14 cellular contexts compared by ENCODE assay signal in the genomic region with DNA sequence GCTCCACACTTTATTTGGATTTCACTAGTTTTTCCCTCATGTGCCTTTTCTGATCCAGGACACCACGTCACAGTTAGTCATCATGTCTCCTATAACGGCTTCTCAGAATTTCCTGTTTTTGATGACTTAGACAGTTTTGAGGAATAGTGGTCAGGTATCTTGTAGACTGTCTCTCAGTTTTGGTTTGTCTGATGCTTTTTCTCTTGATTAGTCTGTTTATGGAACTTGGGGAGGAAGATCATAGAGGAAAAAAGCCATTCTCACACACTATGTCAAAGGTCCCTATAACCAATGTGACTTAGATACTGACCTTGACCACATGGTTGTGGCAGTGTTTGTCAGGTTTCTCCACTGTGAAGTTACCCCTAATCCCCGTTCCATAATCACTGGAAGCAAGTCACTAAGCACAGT.
DNase-seq lines count a peak whose midpoint lies in the region; ATAC-seq and TF ChIP-seq lines count a peak whose summit lies in the region.
"Had no signal": no experiment of that assay in that cellular context is flagged by ENCODE, and none has a peak within 500 bp of the region (broad histone marks: within the 10 kb centered on the region; RNA-seq: fewer than 3 reads in every experiment).

No MANE protein-coding gene starts in this region.

- H3K27me3 ChIP-seq in adipocyte (replicated peaks; ENCODE audit: control insufficient read depth, insufficient read depth, low read length) (no peaks in the 10 kb centered on the region), lower lobe of right lung (ENCODE audit: low read depth) (no peaks in the 10 kb centered on the region)
- H3K27me3 ChIP-seq: dorsolateral prefrontal cortex, uterus had no signal

- intact Hi-C loops in lower lobe of right lung (cut with DNase I) (no loop called here), natural killer cell (cut with micrococcal nuclease) (no loop called here), Right ventricle myocardium inferior (cut with DNase I) (loop anchor here (5.0 kb wide), 1 partner anchor 209 kb away; a partner anchor contains a TSS)

- in situ Hi-C loops in KBM-7 (cut with MboI; ENCODE audit: low pct_unique_long_range_greater_than_20kb, low sequenced_read_pairs): loop anchor here (25.0 kb wide), 1 partner anchor 859 kb away; no protein-coding TSS in a partner anchor

- H3K4me3 ChIP-seq in AG10803 (ENCODE audit: low read length) (no peak overlapping the region), adipocyte (ENCODE audit: low read length) (no peak overlapping the region), lower lobe of right lung (no peak overlapping the region)
- H3K4me3 ChIP-seq: dorsolateral prefrontal cortex, uterus had no signal

- no peaks in the 10 kb centered on the region for H3K4me1 Mint-ChIP-seq in natural killer cell

- ATAC-seq in lower lobe of right lung (no peak), natural killer cell (no peak), Right ventricle myocardium inferior (no peak)
- ATAC-seq: Panc1 had no signal

- H3K9me3 Mint-ChIP-seq in natural killer cell: no peaks in the 10 kb centered on the region
- H3K9me3 Mint-ChIP-seq: CD4-positive, CD25-positive, alpha-beta regulatory T cell had no signal

- TF ChIP-seq CTCF in AG10803 (conservative IDR thresholded peaks at IDR 0.05; ENCODE audit: low read length) (no peak), lower lobe of right lung (IDR thresholded peaks at IDR 0.05) (no peak), natural killer cell (IDR thresholded peaks at IDR 0.05) (no peak)

- DNase-seq in AG10803 (ENCODE audit: low read depth) (peak; percentile 37), KBM-7 (peak; percentile 21), adipocyte (ENCODE audit: low read depth) (peak; percentile 32), glomerular endothelial cell (ENCODE audit: extremely low read depth, low read depth, low spot score) (peak; percentile 80), lower lobe of right lung (no peak), NCI-H146 treated with DMSO at 0.1 percent for 48 hours (lab: John Stamatoyannopoulos, UW; ENCODE audit: unreplicated experiment) (no peak), natural killer cell (no peak), Right ventricle myocardium inferior (ENCODE audit: missing footprints) (no peak)
- DNase-seq: activated gamma-delta T cell treated with Interleukin-2 at 50 U/mL for 16 hours, dorsolateral prefrontal cortex, hypothalamus, uterus had no signal

- H3K36me3 Mint-ChIP-seq in natural killer cell: no peaks in the 10 kb centered on the region

- H3K9me3 ChIP-seq in adipocyte (ENCODE audit: control insufficient read depth, low read length) (no peaks in the 10 kb centered on the region), lower lobe of right lung (no peaks in the 10 kb centered on the region)
- H3K9me3 ChIP-seq: uterus had no signal

- no peaks in the 10 kb centered on the region for H3K27me3 Mint-ChIP-seq in natural killer cell (ENCODE audit: low read depth in 2 of 2)
- H3K27me3 Mint-ChIP-seq: CD4-positive, CD25-positive, alpha-beta regulatory T cell had no signal

- no peak overlapping the region for H3K27ac ChIP-seq in lower lobe of right lung
- H3K27ac ChIP-seq: uterus had no signal

- H3K36me3 ChIP-seq in adipocyte (ENCODE audit: control insufficient read depth, insufficient read depth, low read length, severe bottlenecking) (peaks cover 77% of the 10 kb centered on the region), lower lobe of right lung (peaks cover 95% of the 10 kb centered on the region)
- H3K36me3 ChIP-seq: uterus had no signal

- H3K27ac Mint-ChIP-seq in natural killer cell: no peak overlapping the region
- H3K27ac Mint-ChIP-seq: CD4-positive, CD25-positive, alpha-beta regulatory T cell had no signal

- H3K4me1 ChIP-seq in adipocyte (ENCODE audit: control insufficient read depth, insufficient read depth, low read length): peaks cover 11% of the 10 kb centered on the region
- no peaks in the 10 kb centered on the region for H3K4me1 ChIP-seq in lower lobe of right lung
- H3K4me1 ChIP-seq: uterus had no signal

- no peak overlapping the region for H3K9ac ChIP-seq in adipocyte (ENCODE audit: low read length)

- H3K4me3 Mint-ChIP-seq in natural killer cell: no peak overlapping the region
- H3K4me3 Mint-ChIP-seq: CD4-positive, CD25-positive, alpha-beta regulatory T cell had no signal

Comparison
In these comparisons a context has a peak if more than half of its experiments do, and no peak if none do; other contexts are left out.
1. DNase-seq: peak in AG10803 (single experiment), KBM-7 (single experiment), adipocyte (single experiment) and glomerular endothelial cell (single experiment); none in lower lobe of right lung (single experiment), NCI-H146 treated with DMSO at 0.1 percent for 48 hours (single experiment), natural killer cell (single experiment) and Right ventricle myocardium inferior (single experiment).